17 cellular contexts compared by ENCODE assay signal in the genomic region with DNA sequence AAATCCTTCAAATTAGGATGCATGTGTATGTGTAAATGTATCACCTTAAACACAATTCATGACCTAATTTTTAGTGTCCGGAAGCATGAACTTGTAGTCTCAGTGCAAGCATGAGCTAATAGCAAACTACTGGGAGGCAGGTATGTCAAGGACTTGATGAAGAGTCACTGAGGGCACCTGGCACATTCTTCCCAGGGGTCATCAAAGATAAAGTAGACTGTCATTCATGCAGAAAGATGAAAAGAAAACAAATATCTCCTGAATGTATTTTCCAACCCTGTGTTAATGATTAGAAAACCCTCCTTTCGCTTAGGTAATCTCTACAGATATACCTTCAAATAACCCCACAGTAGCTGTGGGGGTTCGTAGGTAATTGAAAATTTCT.
DNase-seq lines count a peak whose midpoint lies in the region.
"Had no signal": no experiment of that assay in that cellular context is flagged by ENCODE, and none has a peak within 500 bp of the region (broad histone marks: within the 10 kb centered on the region; RNA-seq: fewer than 3 reads in every experiment).

No MANE protein-coding gene starts in this region.

- no peak overlapping the region for H3K9ac ChIP-seq in endocrine pancreas (ENCODE audit: control insufficient read depth, insufficient read depth, low read length)
- H3K9ac ChIP-seq: GM23248, KMS-11 had no signal

- no peaks in the 10 kb centered on the region for H3K9me3 ChIP-seq in endocrine pancreas (ENCODE audit: control insufficient read depth, low read length)
- H3K9me3 ChIP-seq: HAP-1 had no signal

- peak; percentile 67 for DNase-seq in NCI-H748 (lab: John Stamatoyannopoulos, UW; ENCODE audit: unreplicated experiment)
- DNase-seq in NCI-H748 treated with DMSO at 0.1 percent for 48 hours (lab: John Stamatoyannopoulos, UW) = no peak
- peak; percentile 96 for DNase-seq in DMS53 treated with DMSO at 0.1 percent for 48 hours (lab: John Stamatoyannopoulos, UW; ENCODE audit: unreplicated experiment)
- DNase-seq in NCI-H510A treated with DMSO at 0.1 percent for 48 hours (lab: John Stamatoyannopoulos, UW) = peak; percentile 84
- DNase-seq in NCI-H524 (lab: John Stamatoyannopoulos, UW) = no peak
- no peak for DNase-seq in ACHN
- DNase-seq: DMS 273 treated with DMSO at 0.1 percent for 48 hours, EL, GM23248, MV-4-11, NCI-H1694 treated with DMSO at 0.1 percent for 48 hours, NCI-H446 had no signal

- no peaks in the 10 kb centered on the region for H3K4me1 ChIP-seq in endocrine pancreas (ENCODE audit: control insufficient read depth, insufficient read depth, low read length)
- H3K4me1 ChIP-seq: HAP-1 had no signal

- no peaks in the 10 kb centered on the region for H3K27me3 ChIP-seq in endocrine pancreas (ENCODE audit: control insufficient read depth, insufficient read depth, low read length)

- no peaks in the 10 kb centered on the region for H3K36me3 ChIP-seq in endocrine pancreas (ENCODE audit: control insufficient read depth, insufficient read depth, low read length)
- H3K36me3 ChIP-seq: HAP-1 had no signal

- in situ Hi-C loops in ACHN (cut with HindIII; ENCODE audit: low pct_ligation_motif_present, low pct_unique_long_range_greater_than_20kb, low sequenced_read_pairs) = no loop called here

- peak overlapping the region; percentile 29 for H3K4me3 ChIP-seq in endocrine pancreas (ENCODE audit: control insufficient read depth, insufficient read depth, low read length)
- H3K4me3 ChIP-seq: GM12878, GM23248, HAP-1, SK-N-MC had no signal

Comparison
In these comparisons a context has a peak if more than half of its experiments do, and no peak if none do; other contexts are left out.
1. DNase-seq: peak in NCI-H748 (single experiment), DMS53 treated with DMSO at 0.1 percent for 48 hours (single experiment) and NCI-H510A treated with DMSO at 0.1 percent for 48 hours (single experiment); none in NCI-H748 treated with DMSO at 0.1 percent for 48 hours (single experiment), NCI-H524 (0 of 2) and ACHN (single experiment).